11 cellular contexts compared by ENCODE assay signal in the genomic region with DNA sequence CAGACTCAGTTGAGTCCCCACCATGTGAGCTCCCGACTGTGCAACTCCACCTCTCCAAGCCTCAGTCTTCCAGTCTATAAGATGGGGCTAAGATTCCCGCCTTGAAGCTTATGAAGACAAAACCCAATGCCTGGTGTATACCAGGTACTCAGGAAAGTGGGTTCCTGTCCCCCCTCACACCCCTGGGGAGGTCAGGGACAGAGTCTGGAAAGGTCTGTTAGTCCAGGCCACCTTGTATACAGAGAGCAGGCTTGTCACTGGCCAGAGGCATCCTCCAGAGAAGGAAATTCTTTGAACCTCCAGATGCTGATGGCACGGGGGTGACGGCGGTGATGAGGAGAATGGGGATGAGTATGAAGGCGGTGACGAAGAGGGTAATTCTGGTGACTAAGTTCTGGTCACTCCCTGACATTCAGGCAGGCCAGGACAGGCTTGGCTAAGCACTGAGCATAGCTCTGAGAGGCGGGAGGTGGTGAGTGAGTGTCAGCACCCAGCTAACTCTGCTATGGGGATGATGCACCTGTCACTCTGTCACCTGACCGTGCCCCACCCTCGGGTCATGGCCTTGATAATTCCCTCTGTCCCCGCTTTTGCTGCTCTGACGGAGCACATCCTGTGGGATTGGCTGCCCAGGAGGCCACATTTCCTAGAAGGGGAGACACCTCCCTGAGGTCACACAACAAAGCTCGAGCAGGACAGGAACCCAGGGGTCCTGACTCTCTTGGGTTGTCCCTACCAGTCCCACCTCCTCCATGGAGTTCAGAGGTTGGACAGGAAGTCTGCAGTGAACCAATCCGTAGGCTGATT. TPM values are rescaled to one million over a fixed set of nuclear protein-coding genes. Genes with fewer than 3 reads are reported as not detected.
DNase-seq lines count a peak whose midpoint lies in the region; ATAC-seq, FAIRE-seq and TF ChIP-seq lines count a peak whose summit lies in the region.
"Had no signal": no experiment of that assay in that cellular context is flagged by ENCODE, and none has a peak within 500 bp of the region (broad histone marks: within the 10 kb centered on the region; RNA-seq: fewer than 3 reads in every experiment).

No MANE protein-coding gene starts in this region.

- no peak for TF ChIP-seq EP300 in transverse colon (IDR thresholded peaks at IDR 0.05; ENCODE audit: low read depth)

- no peak overlapping the region for H3K27ac ChIP-seq in transverse colon

- intact Hi-C loops in transverse colon (cut with DNase I; ENCODE audit: low total_unique reads) = no loop called here

- TF ChIP-seq POLR2A in transverse colon (IDR thresholded peaks at IDR 0.05) = no peak

- no peaks in the 10 kb centered on the region for H3K36me3 ChIP-seq in transverse colon
- H3K36me3 ChIP-seq: BE2C had no signal

- peaks cover 0 to 4% (median 3%) of the 10 kb centered on the region in 4 donors for H3K4me1 ChIP-seq in transverse colon
- H3K4me1 ChIP-seq: BE2C had no signal

- no peaks in the 10 kb centered on the region for H3K9me3 ChIP-seq in transverse colon
- H3K9me3 ChIP-seq: BE2C had no signal

- TF ChIP-seq CTCF in transverse colon (IDR thresholded peaks at IDR 0.05) (no peak), D721Med (IDR thresholded peaks at IDR 0.05; ENCODE audit: insufficient read depth, missing control alignments) (no peak)

- no peak for FAIRE-seq in D721Med (lab: Jason Lieb, UNC)

- H3K4me3 ChIP-seq in transverse colon = no peak overlapping the region

- ATAC-seq in GM19467 (IDR thresholded peaks at IDR 0.05; ENCODE audit: unreplicated experiment) (no peak), HG02623 (IDR thresholded peaks at IDR 0.05; ENCODE audit: unreplicated experiment) (no peak)
- ATAC-seq: naive thymus-derived CD4-positive, alpha-beta T cell had no signal

- DNase-seq in activated T-cell treated with anti-CD3 and anti-CD28 coated beads, Interleukin-2, amount 50 U/mL, for 48 hours = peak; percentile 14 to 23
- no peak for DNase-seq in activated T-cell treated with anti-CD3 and anti-CD28 coated beads for 4 hours
- peak; percentile 76 for DNase-seq in SW480 (ENCODE audit: low spot score)
- DNase-seq in iPS-NIHi11 (ENCODE audit: low spot score) = peak; percentile 4
- peak; percentile 32 for DNase-seq in transverse colon
- DNase-seq in D721Med (ENCODE audit: insufficient read length, low spot score) = no peak
- DNase-seq: BE2C, NCI-H1417 treated with DMSO at 0.1 percent for 48 hours had no signal

- WGBS in transverse colon (ENCODE audit: low coverage in 1 of 2), 2 donors = 53% methylated on average over 14 of the region's 14 CpGs; no CpG with 5 or more reads in 1 of the 2 donors

- in situ Hi-C loops in transverse colon (cut with MboI; ENCODE audit: low pct_ligation_motif_present in 1 of 4, low pct_unique_long_range_greater_than_20kb in 1 of 4, low sequenced_read_pairs in 3 of 4) = loop anchor here in 2 of 4 donors (25.0 kb wide), 1 partner anchor 236 kb away; a partner anchor contains a TSS

- peaks cover 7% of the 10 kb centered on the region for H3K27me3 ChIP-seq in transverse colon
- H3K27me3 ChIP-seq: BE2C had no signal

RNA-seq across cellular contexts. Expression of a gene that starts 30.9 kb away (rescaled TPM):
- 100 to 1,000 TPM in 2 of 4 donors, 10 to 100 TPM in 2; 47.9 to 179 (median 106) TPM for total RNA-seq in transverse colon

Comparison
In these comparisons a context has a peak if more than half of its experiments do, and no peak if none do; other contexts are left out.
1. DNase-seq: peak in activated T-cell treated with anti-CD3 and anti-CD28 coated beads, Interleukin-2, amount 50 U/mL, for 48 hours (2 of 2), SW480 (single experiment), iPS-NIHi11 (single experiment) and transverse colon (single experiment); none in activated T-cell treated with anti-CD3 and anti-CD28 coated beads for 4 hours (single experiment) and D721Med (single experiment).